31 cellular contexts compared by ENCODE assay signal in the genomic region with DNA sequence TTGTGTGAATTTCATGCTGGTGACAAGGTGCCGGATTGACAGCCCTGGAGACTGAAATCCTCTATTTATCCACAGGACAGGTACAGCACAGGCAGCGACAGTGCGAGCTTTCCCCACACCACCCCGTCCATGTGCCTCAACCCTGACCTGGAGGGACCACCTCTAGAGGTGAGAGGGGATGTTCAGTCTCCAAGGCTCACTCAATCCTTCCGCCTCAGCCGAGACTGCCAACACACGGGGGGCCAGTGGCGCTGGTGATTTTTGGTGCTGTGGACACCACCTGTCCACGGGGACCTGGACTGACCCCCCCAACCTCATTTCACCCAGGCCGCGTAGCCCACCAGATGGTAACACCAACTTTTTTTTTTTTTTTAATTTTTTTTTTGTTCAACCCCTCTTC. TPM values are rescaled to one million over a fixed set of nuclear protein-coding genes. Genes with fewer than 3 reads are reported as not detected.
DNase-seq lines count a peak whose midpoint lies in the region; ATAC-seq and TF ChIP-seq lines count a peak whose summit lies in the region.
"Had no signal": no experiment of that assay in that cellular context is flagged by ENCODE, and none has a peak within 500 bp of the region (broad histone marks: within the 10 kb centered on the region; RNA-seq: fewer than 3 reads in every experiment).

No MANE protein-coding gene starts in this region.

- H3K9me3 Mint-ChIP-seq in activated T-cell treated with anti-CD3 and anti-CD28 coated beads, Interleukin-2, amount 50 U/mL, for 72 hours, result no peaks in the 10 kb centered on the region
- H3K9me3 Mint-ChIP-seq: activated naive CD4-positive, alpha-beta T cell treated with anti-CD3 and anti-CD28 coated beads, Interleukin-2, amount 50 U/mL, for 24 hours; CD4-positive, alpha-beta memory T cell; effector memory CD8-positive, alpha-beta T cell; neural crest cell; stimulated activated naive CD8-positive, alpha-beta T cell treated with anti-CD3 and anti-CD28 coated beads, Interleukin-15, Interleukin-2, amounts not matched to agents 100 ng/mL and 50 ng/mL, for 24 hours had no signal

- H3K4me1 Mint-ChIP-seq in activated T-cell treated with anti-CD3 and anti-CD28 coated beads, Interleukin-2, amount 50 U/mL, for 72 hours (ENCODE audit: low read depth), result peaks cover 46% of the 10 kb centered on the region

- no peak overlapping the region for H3K9ac ChIP-seq in smooth muscle cell (ENCODE audit: low read depth)

- intact Hi-C loops in spleen (cut with DNase I; ENCODE audit: low total_unique reads), result no loop called here

- TF ChIP-seq CTCF in RWPE2 (IDR thresholded peaks at IDR 0.05; ENCODE audit: poor library complexity, severe bottlenecking) (no peak), smooth muscle cell (IDR thresholded peaks at IDR 0.05; ENCODE audit: borderline replicate concordance, insufficient read depth, poor library complexity, severe bottlenecking) (no peak), spleen (IDR thresholded peaks at IDR 0.05 in 8 of 11, conservative IDR thresholded peaks at IDR 0.05 in 3 of 11) (no peak)

- H3K4me3 ChIP-seq in RWPE2 (ENCODE audit: severe bottlenecking) (no peak overlapping the region), smooth muscle cell (no peak overlapping the region), spleen (no peak overlapping the region)
- H3K4me3 ChIP-seq: colonic mucosa, esophagus squamous epithelium, SK-N-MC, thyroid gland had no signal

- H3K27me3 ChIP-seq in RWPE2 (ENCODE audit: insufficient read depth, poor library complexity, severe bottlenecking) (no peaks in the 10 kb centered on the region), smooth muscle cell (ENCODE audit: low read depth) (no peaks in the 10 kb centered on the region), spleen (replicated peaks in 1 of 7) (no peaks in the 10 kb centered on the region)
- H3K27me3 ChIP-seq: colonic mucosa, esophagus squamous epithelium, thyroid gland had no signal

- H3K4me2 ChIP-seq in smooth muscle cell, result no peak overlapping the region

- ATAC-seq in activated T-cell treated with anti-CD3 and anti-CD28 coated beads, Interleukin-2, amount 50 U/mL, for 72 hours (replicated peaks in 1 of 2), result peak in 1 of 2 donors; percentile 21
- ATAC-seq in RWPE2 (ENCODE audit: low read depth) (no peak), GM21447 (IDR thresholded peaks at IDR 0.05; ENCODE audit: unreplicated experiment) (no peak)
- ATAC-seq: effector memory CD8-positive, alpha-beta T cell; left cardiac atrium had no signal

- H3K4me1 ChIP-seq in RWPE2 (ENCODE audit: insufficient read depth, poor library complexity, severe bottlenecking), result peaks cover 22% of the 10 kb centered on the region
- H3K4me1 ChIP-seq in smooth muscle cell (ENCODE audit: low read depth), result peaks cover 32% of the 10 kb centered on the region
- H3K4me1 ChIP-seq in spleen, result peaks cover 3 to 73% (median 29%) of the 10 kb centered on the region in 6 donors
- H3K4me1 ChIP-seq: thyroid gland had no signal

- no peak overlapping the region for H2AFZ ChIP-seq in smooth muscle cell (ENCODE audit: low read depth)

- H3K36me3 ChIP-seq in RWPE2 (ENCODE audit: low read depth), result peaks cover 99% of the 10 kb centered on the region
- peaks cover 81% of the 10 kb centered on the region for H3K36me3 ChIP-seq in smooth muscle cell (ENCODE audit: low read depth)
- H3K36me3 ChIP-seq in spleen, result peaks cover 13 to 100% (median 100%) of the 10 kb centered on the region in 6 donors

- H3K27ac Mint-ChIP-seq in activated T-cell treated with anti-CD3 and anti-CD28 coated beads, Interleukin-2, amount 50 U/mL, for 72 hours, result peak overlapping the region; percentile 57

- H3K9me3 ChIP-seq in RWPE2 (ENCODE audit: severe bottlenecking) (no peaks in the 10 kb centered on the region), smooth muscle cell (replicated peaks; ENCODE audit: low read depth) (no peaks in the 10 kb centered on the region), spleen (no peaks in the 10 kb centered on the region)
- H3K9me3 ChIP-seq: colonic mucosa, esophagus squamous epithelium, thyroid gland had no signal

- H3K4me3 Mint-ChIP-seq in activated T-cell treated with anti-CD3 and anti-CD28 coated beads, Interleukin-2, amount 50 U/mL, for 72 hours, result no peak overlapping the region
- H3K4me3 Mint-ChIP-seq: CD4-positive, alpha-beta memory T cell; effector memory CD8-positive, alpha-beta T cell; stimulated activated naive CD8-positive, alpha-beta T cell treated with anti-CD3 and anti-CD28 coated beads, Interleukin-15, Interleukin-2, amounts not matched to agents 100 ng/mL and 50 ng/mL, for 24 hours had no signal

- no peak for TF ChIP-seq POLR2A in spleen (IDR thresholded peaks at IDR 0.05)

- peak overlapping the region; percentile 7 for H3K27ac ChIP-seq in RWPE2 (ENCODE audit: poor library complexity, severe bottlenecking)
- peak overlapping the region; percentile 62 for H3K27ac ChIP-seq in epithelial cell of prostate
- H3K27ac ChIP-seq in smooth muscle cell (ENCODE audit: low read depth), result peak overlapping the region; percentile 13
- peak overlapping the region in 1 of 8 donors; percentile 58 for H3K27ac ChIP-seq in spleen
- H3K27ac ChIP-seq: colonic mucosa, SK-N-MC, thyroid gland had no signal

- peaks cover 52% of the 10 kb centered on the region for H3F3A ChIP-seq in smooth muscle cell (ENCODE audit: low read depth)

- peaks cover 100% of the 10 kb centered on the region for H4K20me1 ChIP-seq in smooth muscle cell (ENCODE audit: low read depth)

- H3K79me2 ChIP-seq in smooth muscle cell (ENCODE audit: low read depth), result peaks cover 99% of the 10 kb centered on the region

- WGBS in smooth muscle cell (ENCODE audit: low lambda C conversion rate), result 98% methylated on average over 11 of the region's 11 CpGs
- WGBS in spleen, 5 donors, result 88 to 96% (median 95%) methylated on average over 11 of the region's 11 CpGs

- no peak for DNase-seq in activated T-cell treated with anti-CD3 and anti-CD28 coated beads, Interleukin-2, amount 50 U/mL, for 72 hours
- DNase-seq in activated T-cell treated with anti-CD3 and anti-CD28 coated beads for 4 hours (no peak), RWPE2 (ENCODE audit: low spot score) (no peak), epithelial cell of prostate (ENCODE audit: low read depth, low spot score) (no peak), smooth muscle cell (lab: John Stamatoyannopoulos, UW; ENCODE audit: unreplicated experiment) (no peak), DMS53 treated with DMSO at 0.1 percent for 48 hours (lab: John Stamatoyannopoulos, UW; ENCODE audit: unreplicated experiment) (no peak), spleen (no peak)
- DNase-seq: activated CD8-positive, alpha-beta memory T cell treated with anti-CD3 and anti-CD28 coated beads for 24 hours; CD4-positive, alpha-beta memory T cell; colonic mucosa; effector memory CD8-positive, alpha-beta T cell; EL; esophagus squamous epithelium; foreskin melanocyte; H7; hippocampal formation; left cardiac atrium; mammary epithelial cell; NCI-H146; NCI-H446; NCI-H774; RPMI8226; T-helper 2 cell; thyroid gland had no signal

- H3K36me3 Mint-ChIP-seq in activated T-cell treated with anti-CD3 and anti-CD28 coated beads, Interleukin-2, amount 50 U/mL, for 72 hours (ENCODE audit: insufficient read depth in 2 of 2), result peaks cover 34 to 75% of the 10 kb centered on the region in 2 donors

- H3K27me3 Mint-ChIP-seq in activated T-cell treated with anti-CD3 and anti-CD28 coated beads, Interleukin-2, amount 50 U/mL, for 72 hours (ENCODE audit: low read depth), result no peaks in the 10 kb centered on the region
- H3K27me3 Mint-ChIP-seq: activated naive CD4-positive, alpha-beta T cell treated with anti-CD3 and anti-CD28 coated beads, Interleukin-2, amount 50 U/mL, for 24 hours; CD4-positive, alpha-beta memory T cell; effector memory CD8-positive, alpha-beta T cell; stimulated activated naive CD8-positive, alpha-beta T cell treated with anti-CD3 and anti-CD28 coated beads, Interleukin-15, Interleukin-2, amounts not matched to agents 100 ng/mL and 50 ng/mL, for 24 hours had no signal

RNA-seq across cellular contexts. Expression of a gene that starts 12.8 kb away (rescaled TPM):
- 1,000 to 10,000 TPM; 1,155 to 1,265 TPM for total RNA-seq in activated T-cell treated with anti-CD3 and anti-CD28 coated beads, Interleukin-2, amount 50 U/mL, for 72 hours
- total RNA-seq in smooth muscle cell (229 and 306 TPM in 2 replicates), spleen (100 to 1,000 TPM; 547 to 779 (median 652) TPM)
- polyA plus RNA-seq in smooth muscle cell (90.8 and 128 TPM in 2 replicates), spleen (100 to 1,000 TPM; 449 to 459 (median 459) TPM)

RNA-seq across cellular contexts. Expression of a gene that starts 23.2 kb away (rescaled TPM):
- total RNA-seq in activated T-cell treated with anti-CD3 and anti-CD28 coated beads, Interleukin-2, amount 50 U/mL, for 72 hours, result 100 to 1,000 TPM; 109 to 145 TPM
- total RNA-seq in smooth muscle cell (45.7 and 65.3 TPM in 2 replicates), spleen (100 to 1,000 TPM; 127 to 230 (median 197) TPM)
- polyA plus RNA-seq in smooth muscle cell (176 and 181 TPM in 2 replicates), spleen (100 to 1,000 TPM; 217 to 262 (median 223) TPM)

RNA-seq across cellular contexts. Expression of a gene that starts 34.6 kb away (rescaled TPM):
- 10 to 100 TPM; 18.8 to 23.7 TPM for total RNA-seq in activated T-cell treated with anti-CD3 and anti-CD28 coated beads, Interleukin-2, amount 50 U/mL, for 72 hours
- total RNA-seq in smooth muscle cell, result 11.9 and 34.6 TPM in 2 replicates
- 15.1 and 25.3 TPM in 2 replicates for polyA plus RNA-seq in smooth muscle cell
- 10 to 100 TPM; 13.6 to 27.4 (median 20.8) TPM for total RNA-seq in spleen
- 10 to 100 TPM in 2 of 3 donors, 1 to 10 TPM in 1; 8.0 to 13.7 (median 10.9) TPM for polyA plus RNA-seq in spleen

RNA-seq across cellular contexts. Expression of a gene that starts 36.4 kb away (rescaled TPM):
- total RNA-seq in activated T-cell treated with anti-CD3 and anti-CD28 coated beads, Interleukin-2, amount 50 U/mL, for 72 hours, result 10 to 100 TPM; 37.7 to 40.7 TPM
- total RNA-seq in smooth muscle cell (21.3 and 31.8 TPM in 2 replicates), spleen (10 to 100 TPM; 25.9 to 43.7 (median 31.8) TPM)
- polyA plus RNA-seq in smooth muscle cell (47.5 and 60.3 TPM in 2 replicates), spleen (10 to 100 TPM; 29.0 to 57.1 (median 42.7) TPM)

RNA-seq across cellular contexts. Expression of a gene that starts 41.0 kb away (rescaled TPM):
- not detected for total RNA-seq in activated T-cell treated with anti-CD3 and anti-CD28 coated beads, Interleukin-2, amount 50 U/mL, for 72 hours
- total RNA-seq in smooth muscle cell (not detected in 2 replicates), spleen (10 to 100 TPM in 3 of 7 donors, 1 to 10 TPM in 4; 3.7 to 20.6 (median 8.8) TPM)
- polyA plus RNA-seq in smooth muscle cell (0.49 TPM in 1 of 2 replicates, not detected in the other), spleen (1 to 10 TPM; 1.2 to 7.4 (median 1.7) TPM)
- total RNA-seq: CD4-positive, alpha-beta memory T cell; HT1080; mammary epithelial cell; neural crest cell; posterior vena cava had no signal
- polyA plus RNA-seq: CD4-positive, alpha-beta memory T cell; mammary epithelial cell had no signal
